26 cellular contexts compared by ENCODE assay signal in genomic region chr3:175430975-175431374, GRCh38.
"Had no signal": no experiment of that assay in that cellular context is flagged by ENCODE, and none has a peak within 500 bp of the region (broad histone marks: within the 10 kb centered on the region; RNA-seq: fewer than 3 reads in every experiment).

No MANE protein-coding gene starts in this region.

- H3K9ac ChIP-seq: parathyroid adenoma had no signal

- H3K9me3 ChIP-seq: colonic mucosa, esophagus squamous epithelium, heart left ventricle, left lung, neutrophil, stomach, suprapubic skin, vagina had no signal

- H3K79me2 ChIP-seq: parathyroid adenoma had no signal

- H3K27ac ChIP-seq: colonic mucosa, dorsolateral prefrontal cortex, esophagus squamous epithelium, heart left ventricle, left lung, neutrophil, parathyroid adenoma, skin epidermis, stomach, suprapubic skin, vagina, WERI-Rb-1 had no signal

- H3K4me3 ChIP-seq: colonic mucosa, esophagus squamous epithelium, heart left ventricle, left lung, lung, skin epidermis, stomach, suprapubic skin, vagina had no signal

- H3K27me3 ChIP-seq: colonic mucosa, dorsolateral prefrontal cortex, esophagus squamous epithelium, heart left ventricle, left lung, neutrophil, stomach, suprapubic skin, vagina had no signal

- H2AFZ ChIP-seq: parathyroid adenoma had no signal

- H3K27ac Mint-ChIP-seq: activated naive CD4-positive, alpha-beta T cell treated with anti-CD3 and anti-CD28 coated beads, Interleukin-2, amount 50 U/mL, for 24 hours; natural killer cell; stimulated activated memory B cell treated with anti-CD40 and anti-IgM and Interleukin-4, amounts not matched to agents 10 μg/mL and 1 μg/mL and 100 μg/mL, for 72 hours had no signal

- DNase-seq: activated CD4-positive, alpha-beta T cell treated with anti-CD3 and anti-CD28 coated beads for 1 hour; activated CD4-positive, alpha-beta T cell treated with anti-CD3 and anti-CD28 coated beads, Interleukin-2, amount 50 U/mL, for 1 hour; activated gamma-delta T cell treated with Interleukin-2 at 50 U/mL for 16 hours; activated T-cell treated with anti-CD3 and anti-CD28 coated beads, Interleukin-2, amount 50 U/mL, for 1 hour; anterior cingulate cortex; dorsolateral prefrontal cortex; esophagus squamous epithelium; heart left ventricle; left lung; natural killer cell; right cardiac atrium; stimulated activated CD4-positive, alpha-beta T cell treated with anti-CD3 and anti-CD28 coated beads, Interleukin-15, amount 100 ng/mL, for 24 hours; stomach; T-helper 1 cell; trophoblast cell; WERI-Rb-1 had no signal

- H3K4me1 Mint-ChIP-seq: activated naive CD4-positive, alpha-beta T cell treated with anti-CD3 and anti-CD28 coated beads, Interleukin-2, amount 50 U/mL, for 24 hours; central memory CD8-positive, alpha-beta T cell; natural killer cell; stimulated activated memory B cell treated with anti-CD40 and anti-IgM and Interleukin-4, amounts not matched to agents 10 μg/mL and 1 μg/mL and 100 μg/mL, for 72 hours had no signal

- H3K9me3 Mint-ChIP-seq: activated naive CD4-positive, alpha-beta T cell treated with anti-CD3 and anti-CD28 coated beads, Interleukin-2, amount 50 U/mL, for 24 hours; stimulated activated memory B cell treated with anti-CD40 and anti-IgM and Interleukin-4, amounts not matched to agents 10 μg/mL and 1 μg/mL and 100 μg/mL, for 72 hours had no signal

- H3K4me1 ChIP-seq: colonic mucosa, esophagus squamous epithelium, left lung, parathyroid adenoma, stomach had no signal

- H3K36me3 Mint-ChIP-seq: activated naive CD4-positive, alpha-beta T cell treated with anti-CD3 and anti-CD28 coated beads, Interleukin-2, amount 50 U/mL, for 24 hours; natural killer cell; stimulated activated memory B cell treated with anti-CD40 and anti-IgM and Interleukin-4, amounts not matched to agents 10 μg/mL and 1 μg/mL and 100 μg/mL, for 72 hours had no signal

- H3K27me3 Mint-ChIP-seq: activated naive CD4-positive, alpha-beta T cell treated with anti-CD3 and anti-CD28 coated beads, Interleukin-2, amount 50 U/mL, for 24 hours; central memory CD8-positive, alpha-beta T cell; stimulated activated memory B cell treated with anti-CD40 and anti-IgM and Interleukin-4, amounts not matched to agents 10 μg/mL and 1 μg/mL and 100 μg/mL, for 72 hours had no signal

- H3K4me3 Mint-ChIP-seq: activated naive CD4-positive, alpha-beta T cell treated with anti-CD3 and anti-CD28 coated beads, Interleukin-2, amount 50 U/mL, for 24 hours; central memory CD8-positive, alpha-beta T cell; natural killer cell; stimulated activated memory B cell treated with anti-CD40 and anti-IgM and Interleukin-4, amounts not matched to agents 10 μg/mL and 1 μg/mL and 100 μg/mL, for 72 hours had no signal

- H3K36me3 ChIP-seq: colonic mucosa, esophagus squamous epithelium, heart left ventricle, left lung, neutrophil, stomach, suprapubic skin, vagina, WERI-Rb-1 had no signal

- ATAC-seq: left lung; natural killer cell; right cardiac atrium; stimulated activated memory B cell treated with anti-CD40 and anti-IgM and Interleukin-4, amounts not matched to agents 10 μg/mL and 1 μg/mL and 100 μg/mL, for 72 hours had no signal
